In the genomic region with DNA sequence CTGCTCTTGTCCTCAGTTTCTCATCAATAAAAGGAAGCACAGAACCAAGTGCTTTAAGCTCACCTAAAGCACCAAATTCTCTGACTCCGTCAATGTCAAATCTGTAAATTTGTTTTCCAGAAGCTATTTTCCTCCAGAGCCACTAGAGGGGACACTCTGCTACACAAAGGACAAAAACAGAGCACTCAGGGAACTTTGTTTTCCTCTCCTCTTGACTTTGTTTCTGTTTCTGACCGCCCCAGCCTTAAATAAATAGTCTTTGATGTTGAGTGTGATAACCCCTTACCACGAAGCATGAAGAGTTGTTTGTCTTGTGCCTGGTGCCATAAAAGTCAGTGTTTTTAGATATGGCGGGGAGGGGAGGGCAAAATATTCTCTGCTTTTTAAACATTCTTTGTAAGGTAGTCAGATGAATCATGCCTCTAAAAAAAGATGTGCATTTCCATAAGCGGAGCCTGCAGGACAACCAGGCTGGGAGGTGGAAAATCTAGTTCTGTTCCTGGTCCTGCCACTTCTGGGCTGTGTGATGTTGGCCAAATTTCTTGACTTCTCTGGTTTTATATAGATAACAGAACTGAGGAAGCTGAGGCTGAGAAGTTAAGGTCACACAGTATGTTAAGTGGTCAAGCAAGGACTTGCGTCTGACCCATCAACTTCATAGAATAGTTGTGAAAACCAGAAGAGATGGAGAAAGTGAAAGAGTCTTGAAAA, we compare ENCODE assay signal across 7 cellular contexts. TPM values are rescaled to one million over a fixed set of nuclear protein-coding genes. Genes with fewer than 3 reads are reported as not detected.
A peak's percentile ranks its signal among the peaks of the same experiment; 100 is the strongest.
DNase-seq lines count a peak whose midpoint lies in the region; ATAC-seq and TF ChIP-seq lines count a peak whose summit lies in the region.

No MANE protein-coding gene starts in this region.

- H3K79me2 ChIP-seq in MM.1S (ENCODE audit: low read length), result peaks cover 36% of the 10 kb centered on the region

- peak overlapping the region; percentile 77 for H3K9ac ChIP-seq in MM.1S (ENCODE audit: low read length)

- peaks cover 0 to 3% (median 0%) of the 10 kb centered on the region in 3 donors for H3K9me3 Mint-ChIP-seq in T-cell
- peaks cover 0 to 5% (median 0%) of the 10 kb centered on the region in 11 donors for H3K9me3 Mint-ChIP-seq in naive thymus-derived CD4-positive, alpha-beta T cell

- peak overlapping the region in 1 of 3 donors; percentile 22 for H3K4me3 Mint-ChIP-seq in T-cell
- H3K4me3 Mint-ChIP-seq in naive thymus-derived CD4-positive, alpha-beta T cell, result peak overlapping the region in 4 of 10 donors; percentile 16 to 40 (median 28)

- no peaks in the 10 kb centered on the region for H3K36me3 Mint-ChIP-seq in T-cell
- peaks cover 0 to 3% (median 0%) of the 10 kb centered on the region in 5 donors for H3K36me3 Mint-ChIP-seq in naive thymus-derived CD4-positive, alpha-beta T cell

- peak overlapping the region; percentile 76 for H3K27ac ChIP-seq in MM.1S (ENCODE audit: low read length)
- peak overlapping the region; percentile 42 to 71 (median 56) for H3K27ac ChIP-seq in esophagus muscularis mucosa (replicated peaks in 1 of 4)
- H3K27ac ChIP-seq in naive thymus-derived CD4-positive, alpha-beta T cell (ENCODE audit: low read depth, low read length), result no peak overlapping the region

- POLR2A ChIA-PET in T-cell (lab: Charles Lee), result interaction anchor here in 1 of 2 donors (0.5 to 0.6 kb wide), 2 partner anchors 15 to 368 kb away, joined by 3 read pairs; no protein-coding TSS in a partner anchor
- POLR2A ChIA-PET in naive thymus-derived CD4-positive, alpha-beta T cell (lab: Charles Lee), result interaction anchor here (0.7 to 1.8 kb wide), 11 partner anchors 9 to 91 kb away, joined by 3 to 5 read pairs (median 3); no protein-coding TSS in a partner anchor

- no peaks in the 10 kb centered on the region for H4K20me1 ChIP-seq in MM.1S (ENCODE audit: insufficient read depth, low read length)

- H2AFZ ChIP-seq in MM.1S (ENCODE audit: low read length), result peak overlapping the region; percentile 42; the same call in 1 of the 2 replicates

- H3K27ac Mint-ChIP-seq in T-cell, result peak overlapping the region in 1 of 2 donors; percentile 71
- peak overlapping the region in 2 of 9 donors; percentile 26 to 51 for H3K27ac Mint-ChIP-seq in naive thymus-derived CD4-positive, alpha-beta T cell

- no peak for TF ChIP-seq POLR2A in esophagus muscularis mucosa (IDR thresholded peaks at IDR 0.05; ENCODE audit: low read depth)

- CTCF ChIA-PET in T-cell (lab: Charles Lee), result interaction anchor here (0.5 to 4.3 kb wide), 37 partner anchors 8 to 637 kb away, joined by 3 to 43 read pairs (median 4); a partner anchor contains a TSS
- CTCF ChIA-PET in naive thymus-derived CD4-positive, alpha-beta T cell (lab: Charles Lee), result interaction anchor here (0.5 to 5.5 kb wide), 26 partner anchors 11 to 209 kb away, joined by 3 to 66 read pairs (median 4); a partner anchor contains a TSS

- peaks cover 15% of the 10 kb centered on the region for H3F3A ChIP-seq in MM.1S (ENCODE audit: insufficient read depth, low read length)

- no peaks in the 10 kb centered on the region for H3K9me2 ChIP-seq in MM.1S (replicated peaks; ENCODE audit: insufficient read depth, low read length)

- intact Hi-C loops in esophagus muscularis mucosa (cut with DNase I), result loop anchor here (2.0 kb wide), 1 partner anchor 92 kb away; no protein-coding TSS in a partner anchor
- intact Hi-C loops in naive thymus-derived CD4-positive, alpha-beta T cell (cut with micrococcal nuclease), result loop anchor here (1.0 to 2.0 kb wide), 6 partner anchors 42 to 200 kb away; no protein-coding TSS in a partner anchor

- H3K4me1 Mint-ChIP-seq in T-cell, result peaks cover 0 to 8% (median 6%) of the 10 kb centered on the region in 3 donors
- peaks cover 5 to 9% (median 7%) of the 10 kb centered on the region in 7 donors for H3K4me1 Mint-ChIP-seq in naive thymus-derived CD4-positive, alpha-beta T cell

- no peaks in the 10 kb centered on the region for H3K36me3 ChIP-seq in MM.1S (replicated peaks; ENCODE audit: insufficient read depth, low read length)
- no peaks in the 10 kb centered on the region for H3K36me3 ChIP-seq in esophagus muscularis mucosa
- H3K36me3 ChIP-seq in naive thymus-derived CD4-positive, alpha-beta T cell (ENCODE audit: control insufficient read depth in 2 of 3, insufficient read depth in 3 of 3, low read length in 3 of 3), result no peaks in the 10 kb centered on the region

- H3K27me3 ChIP-seq in MM.1S (replicated peaks; ENCODE audit: insufficient read depth, low read length) (no peaks in the 10 kb centered on the region), esophagus muscularis mucosa (no peaks in the 10 kb centered on the region)
- H3K27me3 ChIP-seq in naive thymus-derived CD4-positive, alpha-beta T cell (ENCODE audit: control insufficient read depth in 2 of 2, insufficient read depth in 2 of 2, low read length in 2 of 2), result no peaks in the 10 kb centered on the region

- ATAC-seq in GM21619 (IDR thresholded peaks at IDR 0.05; ENCODE audit: unreplicated experiment), result peak; percentile 59
- peak; percentile 52 to 74 (median 67) for ATAC-seq in T-cell (replicated peaks in 1 of 4)
- peak; percentile 83 for ATAC-seq in naive thymus-derived CD4-positive, alpha-beta T cell

- 26% methylated on average over 6 of the region's 6 CpGs for WGBS in esophagus muscularis mucosa

- no peaks in the 10 kb centered on the region for H3K9me3 ChIP-seq in MM.1S (replicated peaks; ENCODE audit: insufficient read depth, low read length)
- no peaks in the 10 kb centered on the region for H3K9me3 ChIP-seq in esophagus muscularis mucosa
- no peaks in the 10 kb centered on the region for H3K9me3 ChIP-seq in naive thymus-derived CD4-positive, alpha-beta T cell (ENCODE audit: control insufficient read depth in 2 of 3, low read length in 3 of 3)

- peak overlapping the region; percentile 95 for H3K4me2 ChIP-seq in MM.1S (ENCODE audit: low read depth, low read length)

- peak; percentile 85 for TF ChIP-seq CTCF in MM.1S (IDR thresholded peaks at IDR 0.05; ENCODE audit: low read length)
- peak; percentile 73 to 87 (median 85) for TF ChIP-seq CTCF in esophagus muscularis mucosa (IDR thresholded peaks at IDR 0.05)

- DNase-seq in EL (peak; percentile 90), MM.1S (peak; percentile 86), T-cell (peak in 1 of 34 experiments; percentile 14), esophagus muscularis mucosa (ENCODE audit: extremely low spot score) (no peak), T-helper 9 cell (no peak)
- DNase-seq in naive thymus-derived CD4-positive, alpha-beta T cell, result peak in 7 of 9 donors; percentile 20 to 56 (median 45)

- H3K4me1 ChIP-seq in MM.1S (ENCODE audit: low read length) (peaks cover 25% of the 10 kb centered on the region), esophagus muscularis mucosa (peaks cover 9 to 18% (median 16%) of the 10 kb centered on the region in 4 donors)
- H3K4me1 ChIP-seq in naive thymus-derived CD4-positive, alpha-beta T cell (ENCODE audit: control insufficient read depth in 2 of 2, insufficient read depth in 2 of 2, low read length in 2 of 2), result no peaks in the 10 kb centered on the region

- peaks cover 0 to 3% of the 10 kb centered on the region in 2 donors for H3K27me3 Mint-ChIP-seq in T-cell
- peaks cover 0 to 11% (median 0%) of the 10 kb centered on the region in 5 donors for H3K27me3 Mint-ChIP-seq in naive thymus-derived CD4-positive, alpha-beta T cell

- no peak for TF ChIP-seq EP300 in esophagus muscularis mucosa (IDR thresholded peaks at IDR 0.05)

- H3K4me3 ChIP-seq in MM.1S (ENCODE audit: low read length) (peak overlapping the region; percentile 60), esophagus muscularis mucosa (peak overlapping the region; percentile 30 to 50 (median 38))
- H3K4me3 ChIP-seq in naive thymus-derived CD4-positive, alpha-beta T cell (ENCODE audit: low read length), result no peak overlapping the region

RNA-seq across cellular contexts. Expression of a gene that starts 7.3 kb away (rescaled TPM):
- 10 to 100 TPM; 38.7 to 72.3 (median 58.2) TPM for total RNA-seq in T-cell
- 100 to 1,000 TPM; 163 to 250 (median 203) TPM for total RNA-seq in esophagus muscularis mucosa
- 10 to 100 TPM; 25.0 to 58.3 (median 35.8) TPM for total RNA-seq in naive thymus-derived CD4-positive, alpha-beta T cell
- polyA plus RNA-seq in naive thymus-derived CD4-positive, alpha-beta T cell, result 10 to 100 TPM; 56.3 to 70.5 TPM

Comparison
In these comparisons a context has a peak if more than half of its experiments do, and no peak if none do; other contexts are left out.
1. DNase-seq: peak in EL (single experiment), MM.1S (single experiment) and naive thymus-derived CD4-positive, alpha-beta T cell (7 of 9); none in esophagus muscularis mucosa (single experiment) and T-helper 9 cell (single experiment).
2. Peak in every context shown above with its lines, with median percentiles within 50 percentile points of each other: ATAC-seq.